8 cellular contexts compared by ENCODE assay signal in genomic region chr2:98464772-98465310, GRCh38. TPM values are rescaled to one million over a fixed set of nuclear protein-coding genes. Genes with fewer than 3 reads are reported as not detected.
A peak's percentile ranks its signal among the peaks of the same experiment; 100 is the strongest.
DNase-seq lines count a peak whose midpoint lies in the region; ATAC-seq and TF ChIP-seq lines count a peak whose summit lies in the region.

No MANE protein-coding gene starts in this region.

- peak overlapping the region; percentile 49; the same call in 1 of the 2 replicates for H3K4me3 ChIP-seq in GM06990 (replicated peaks; ENCODE audit: low read depth, low read length)

- H3K36me3 ChIP-seq in GM06990 (ENCODE audit: control insufficient read depth, insufficient read depth, low read length) = peaks cover 2% of the 10 kb centered on the region

- no peaks in the 10 kb centered on the region for H3K27me3 ChIP-seq in GM06990 (replicated peaks; ENCODE audit: control insufficient read depth, insufficient read depth, low read length)

- TF ChIP-seq CTCF in GM06990 (IDR thresholded peaks at IDR 0.05; ENCODE audit: insufficient read depth, low read length, poor library complexity, severe bottlenecking) = no peak

- peak; percentile 87 for DNase-seq in GM06990 (ENCODE audit: extremely low read depth, insufficient read length)
- DNase-seq in naive thymus-derived CD8-positive, alpha-beta T cell = peak in 2 of 10 donors; percentile 27 to 54
- no peak for DNase-seq in HK-2 (ENCODE audit: unreplicated experiment)
- DNase-seq in HPDE6-E6E7 (ENCODE audit: extremely low spot score) = no peak
- no peak for DNase-seq in DMS153 treated with DMSO at 0.1 percent for 48 hours (lab: John Stamatoyannopoulos, UW; ENCODE audit: unreplicated experiment)

- peaks cover 1% of the 10 kb centered on the region for H3K27me3 Mint-ChIP-seq in IgD-negative memory B cell
- no peaks in the 10 kb centered on the region for H3K27me3 Mint-ChIP-seq in activated naive CD4-positive, alpha-beta T cell treated with anti-CD3 and anti-CD28 coated beads, Interleukin-2, amount 50 U/mL, for 24 hours
- H3K27me3 Mint-ChIP-seq in naive thymus-derived CD8-positive, alpha-beta T cell = no peaks in the 10 kb centered on the region

- peaks cover 1% of the 10 kb centered on the region for H3K36me3 Mint-ChIP-seq in IgD-negative memory B cell
- H3K36me3 Mint-ChIP-seq in activated naive CD4-positive, alpha-beta T cell treated with anti-CD3 and anti-CD28 coated beads, Interleukin-2, amount 50 U/mL, for 24 hours = peaks cover 4% of the 10 kb centered on the region
- peaks cover 0 to 5% (median 0%) of the 10 kb centered on the region in 3 donors for H3K36me3 Mint-ChIP-seq in naive thymus-derived CD8-positive, alpha-beta T cell

- no peaks in the 10 kb centered on the region for H3K9me3 Mint-ChIP-seq in IgD-negative memory B cell
- no peaks in the 10 kb centered on the region for H3K9me3 Mint-ChIP-seq in activated naive CD4-positive, alpha-beta T cell treated with anti-CD3 and anti-CD28 coated beads, Interleukin-2, amount 50 U/mL, for 24 hours
- no peaks in the 10 kb centered on the region for H3K9me3 Mint-ChIP-seq in naive thymus-derived CD8-positive, alpha-beta T cell

- ATAC-seq in GM21423 (IDR thresholded peaks at IDR 0.05; ENCODE audit: unreplicated experiment) = peak; percentile 32
- peak; percentile 13 to 28 for ATAC-seq in naive thymus-derived CD8-positive, alpha-beta T cell

- H3K27ac Mint-ChIP-seq in IgD-negative memory B cell = peak overlapping the region; percentile 62 to 89 (median 73)
- peak overlapping the region; percentile 96 for H3K27ac Mint-ChIP-seq in activated naive CD4-positive, alpha-beta T cell treated with anti-CD3 and anti-CD28 coated beads, Interleukin-2, amount 50 U/mL, for 24 hours
- peak overlapping the region; percentile 89 to 99 (median 98) for H3K27ac Mint-ChIP-seq in naive thymus-derived CD8-positive, alpha-beta T cell

- POLR2A ChIA-PET in naive thymus-derived CD8-positive, alpha-beta T cell (lab: Charles Lee) = interaction anchor here (1.1 to 12.8 kb wide), 9 partner anchors 14 to 802 kb away, joined by 3 to 233 read pairs (median 6); partner anchors contain the start of genes COA5, INPP4A, LIPT1 and TSGA10

- H3K4me3 Mint-ChIP-seq in IgD-negative memory B cell = peak overlapping the region; percentile 21 to 89 (median 56)
- H3K4me3 Mint-ChIP-seq in activated naive CD4-positive, alpha-beta T cell treated with anti-CD3 and anti-CD28 coated beads, Interleukin-2, amount 50 U/mL, for 24 hours = peak overlapping the region; percentile 76
- peak overlapping the region; percentile 77 to 94 (median 88) for H3K4me3 Mint-ChIP-seq in naive thymus-derived CD8-positive, alpha-beta T cell

- H3K4me1 Mint-ChIP-seq in IgD-negative memory B cell = peaks cover 35 to 64% (median 60%) of the 10 kb centered on the region in 3 donors
- H3K4me1 Mint-ChIP-seq in activated naive CD4-positive, alpha-beta T cell treated with anti-CD3 and anti-CD28 coated beads, Interleukin-2, amount 50 U/mL, for 24 hours = peaks cover 92% of the 10 kb centered on the region
- peaks cover 64 to 95% (median 88%) of the 10 kb centered on the region in 4 donors for H3K4me1 Mint-ChIP-seq in naive thymus-derived CD8-positive, alpha-beta T cell

RNA-seq across cellular contexts. Expression of gene INPP4A, which starts 20.2 kb away (rescaled TPM):
- 8.2 TPM for polyA plus RNA-seq in IgD-negative memory B cell
- 100 to 1,000 TPM; 130 to 141 TPM for total RNA-seq in naive thymus-derived CD8-positive, alpha-beta T cell
- 10 to 100 TPM; 37.7 to 64.3 (median 46.3) TPM for polyA plus RNA-seq in naive thymus-derived CD8-positive, alpha-beta T cell
